ENCODE assay signal across 14 cellular contexts in genomic region chr6:157486632-157487031, GRCh38.
DNase-seq lines count a peak whose midpoint lies in the region; ATAC-seq and TF ChIP-seq lines count a peak whose summit lies in the region.
"Had no signal": no experiment of that assay in that cellular context is flagged by ENCODE, and none has a peak within 500 bp of the region (broad histone marks: within the 10 kb centered on the region; RNA-seq: fewer than 3 reads in every experiment).

No MANE protein-coding gene starts in this region.

- ATAC-seq in activated naive CD4-positive, alpha-beta T cell treated with anti-CD3 and anti-CD28 coated beads, Interleukin-2, amount 50 U/mL, for 72 hours = peak; percentile 63 to 66

- WGBS in spleen, 5 donors = 9 to 18% (median 17%) methylated on average over 5 of the region's 5 CpGs

- H3K27me3 Mint-ChIP-seq in activated CD4-positive, alpha-beta T cell treated with anti-CD3 and anti-CD28 coated beads, Interleukin-2, amount 10 ng/mL, durations not matched to agents 24 days and 14 days = peaks cover 4% of the 10 kb centered on the region

- no peak overlapping the region for H3K4me3 ChIP-seq in spleen
- H3K4me3 ChIP-seq: dorsolateral prefrontal cortex, HAP-1, stomach had no signal

- no peaks in the 10 kb centered on the region for H3K36me3 ChIP-seq in spleen
- H3K36me3 ChIP-seq: HAP-1, stomach had no signal

- H3K9me3 Mint-ChIP-seq in activated CD4-positive, alpha-beta T cell treated with anti-CD3 and anti-CD28 coated beads, Interleukin-2, amount 10 ng/mL, durations not matched to agents 24 days and 14 days = peaks cover 3% of the 10 kb centered on the region
- no peaks in the 10 kb centered on the region for H3K9me3 Mint-ChIP-seq in activated naive CD4-positive, alpha-beta T cell treated with anti-CD3 and anti-CD28 coated beads, Interleukin-2, amount 50 U/mL, for 72 hours

- in situ Hi-C loops in KBM-7 (cut with MboI; ENCODE audit: low pct_unique_long_range_greater_than_20kb, low sequenced_read_pairs) = no loop called here

- peaks cover 11 to 51% (median 18%) of the 10 kb centered on the region in 6 donors for H3K4me1 ChIP-seq in spleen
- H3K4me1 ChIP-seq: HAP-1 had no signal

- no peak for TF ChIP-seq POLR2A in spleen (IDR thresholded peaks at IDR 0.05)

- H3K9me3 ChIP-seq in spleen = no peaks in the 10 kb centered on the region
- H3K9me3 ChIP-seq: HAP-1, stomach had no signal

- peaks cover 4% of the 10 kb centered on the region for H3K36me3 Mint-ChIP-seq in activated CD4-positive, alpha-beta T cell treated with anti-CD3 and anti-CD28 coated beads, Interleukin-2, amount 10 ng/mL, durations not matched to agents 24 days and 14 days (ENCODE audit: low read depth)
- no peaks in the 10 kb centered on the region for H3K36me3 Mint-ChIP-seq in activated naive CD4-positive, alpha-beta T cell treated with anti-CD3 and anti-CD28 coated beads, Interleukin-2, amount 50 U/mL, for 72 hours

- intact Hi-C loops in activated CD4-positive, alpha-beta T cell treated with anti-CD3 and anti-CD28 coated beads, Interleukin-2, amount 10 ng/mL, durations not matched to agents 24 days and 14 days (cut with micrococcal nuclease) = no loop called here
- intact Hi-C loops in spleen (cut with DNase I; ENCODE audit: low total_unique reads) = no loop called here

- H3K4me1 Mint-ChIP-seq in activated CD4-positive, alpha-beta T cell treated with anti-CD3 and anti-CD28 coated beads, Interleukin-2, amount 10 ng/mL, durations not matched to agents 24 days and 14 days = peaks cover 33% of the 10 kb centered on the region

- H3K27ac Mint-ChIP-seq in activated CD4-positive, alpha-beta T cell treated with anti-CD3 and anti-CD28 coated beads, Interleukin-2, amount 10 ng/mL, durations not matched to agents 24 days and 14 days = peak overlapping the region; percentile 91
- peak overlapping the region; percentile 13 to 84 for H3K27ac Mint-ChIP-seq in activated naive CD4-positive, alpha-beta T cell treated with anti-CD3 and anti-CD28 coated beads, Interleukin-2, amount 50 U/mL, for 72 hours

- H3K27me3 ChIP-seq in spleen (replicated peaks in 1 of 7) = no peaks in the 10 kb centered on the region
- H3K27me3 ChIP-seq: dorsolateral prefrontal cortex, stomach had no signal

- DNase-seq in activated CD4-positive, alpha-beta T cell treated with anti-CD3 and anti-CD28 coated beads, Interleukin-2, amount 10 ng/mL, durations not matched to agents 24 days and 14 days = peak; percentile 80
- DNase-seq in activated CD4-positive, alpha-beta T cell treated with anti-CD3 and anti-CD28 coated beads for 48 hours = no peak
- peak; percentile 50 for DNase-seq in KBM-7
- DNase-seq in activated naive CD4-positive, alpha-beta T cell treated with anti-CD3 and anti-CD28 coated beads, Interleukin-2, amount 50 U/mL, for 72 hours (ENCODE audit: low spot score in 2 of 2) = no peak
- peak; percentile 80 for DNase-seq in spleen
- DNase-seq in NCI-H2196 (lab: John Stamatoyannopoulos, UW; ENCODE audit: unreplicated experiment) = no peak
- DNase-seq in RPMI8226 = no peak
- DNase-seq in caudate nucleus (lab: John Stamatoyannopoulos, UW) = no peak
- DNase-seq: 8988T; activated CD8-positive, alpha-beta memory T cell treated with anti-CD3 and anti-CD28 coated beads, Interleukin-2, amount 50 U/mL, for 4 hours; dorsolateral prefrontal cortex; NCI-H1930; stomach had no signal

- no peak for TF ChIP-seq CTCF in spleen (IDR thresholded peaks at IDR 0.05 in 8 of 11, conservative IDR thresholded peaks at IDR 0.05 in 3 of 11)

- H3K4me3 Mint-ChIP-seq in activated CD4-positive, alpha-beta T cell treated with anti-CD3 and anti-CD28 coated beads, Interleukin-2, amount 10 ng/mL, durations not matched to agents 24 days and 14 days = peak overlapping the region; percentile 70

- H3K27ac ChIP-seq in spleen (peak overlapping the region in 4 of 8 donors; percentile 28 to 59 (median 40)), caudate nucleus (ENCODE audit: low read depth, low read length) (no peak overlapping the region)
- H3K27ac ChIP-seq: dorsolateral prefrontal cortex, stomach had no signal

Comparison
In these comparisons a context has a peak if more than half of its experiments do, and no peak if none do; other contexts are left out.
1. DNase-seq: peak in activated CD4-positive, alpha-beta T cell treated with anti-CD3 and anti-CD28 coated beads, Interleukin-2, amount 10 ng/mL, durations not matched to agents 24 days and 14 days (single experiment), KBM-7 (single experiment) and spleen (single experiment); none in activated CD4-positive, alpha-beta T cell treated with anti-CD3 and anti-CD28 coated beads for 48 hours (single experiment), activated naive CD4-positive, alpha-beta T cell treated with anti-CD3 and anti-CD28 coated beads, Interleukin-2, amount 50 U/mL, for 72 hours (0 of 2), NCI-H2196 (single experiment), RPMI8226 (single experiment) and caudate nucleus (0 of 61).